Comparison of ENCODE assay signal across 19 cellular contexts in the genomic region with DNA sequence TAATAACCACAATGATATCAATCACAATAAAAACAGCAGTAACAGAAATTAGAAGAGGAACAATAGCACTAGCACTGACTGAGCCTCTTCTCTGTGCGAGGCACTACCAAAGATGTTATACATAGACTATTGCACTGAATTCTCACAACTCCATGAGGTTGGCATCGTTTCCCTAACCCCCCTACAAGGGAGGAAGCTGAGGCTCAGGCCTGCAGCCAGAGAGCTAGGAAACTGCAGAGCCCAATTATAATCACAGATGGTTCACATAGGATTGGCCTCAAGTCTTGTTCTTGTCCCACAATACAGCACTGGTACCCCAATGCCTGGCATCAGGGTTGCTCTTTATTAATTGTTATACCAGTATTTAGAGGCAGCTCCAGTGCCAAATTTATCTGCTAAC.
"Had no signal": no experiment of that assay in that cellular context is flagged by ENCODE, and none has a peak within 500 bp of the region (broad histone marks: within the 10 kb centered on the region; RNA-seq: fewer than 3 reads in every experiment).

No MANE protein-coding gene starts in this region.

- H3K4me1 ChIP-seq: heart left ventricle, right atrium auricular region, sigmoid colon, stomach had no signal

- H3K9me3 ChIP-seq: mucosa of descending colon, neutrophil, right atrium auricular region, sigmoid colon, stomach had no signal

- H3K27ac Mint-ChIP-seq: endodermal cell; naive thymus-derived CD8-positive, alpha-beta T cell had no signal

- H3K4me3 Mint-ChIP-seq: endodermal cell; naive thymus-derived CD8-positive, alpha-beta T cell had no signal

- H3K36me3 ChIP-seq: heart left ventricle, neutrophil, right atrium auricular region, sigmoid colon, stomach had no signal

- H3K27me3 ChIP-seq: heart left ventricle, neutrophil, right atrium auricular region, sigmoid colon, stomach had no signal

- H3K27me3 Mint-ChIP-seq: naive thymus-derived CD8-positive, alpha-beta T cell had no signal

- H3K27ac ChIP-seq: coronary artery, heart left ventricle, neutrophil, right atrium auricular region, sigmoid colon, skin epidermis, stomach had no signal

- H3K4me3 ChIP-seq: coronary artery, heart left ventricle, mucosa of descending colon, right atrium auricular region, sigmoid colon, skin epidermis, stomach had no signal

- ATAC-seq: heart left ventricle; mucosa of descending colon; naive thymus-derived CD8-positive, alpha-beta T cell had no signal

- DNase-seq: effector CD4-positive, alpha-beta T cell; endodermal cell; foreskin melanocyte; heart left ventricle; hippocampal formation; kidney glomerular epithelial cell; mucosa of descending colon; naive thymus-derived CD8-positive, alpha-beta T cell; posterior cingulate gyrus; sigmoid colon; stimulated activated CD4-positive, alpha-beta T cell treated with anti-CD3 and anti-CD28 coated beads, Interleukin-2, amount 100 ng/mL, for 24 hours; stimulated activated CD4-positive, alpha-beta T cell treated with anti-CD3 and anti-CD28 coated beads, Interleukin-4, amount 100 ng/mL, for 4 hours; stimulated activated naive CD4-positive, alpha-beta T cell; stomach; trophoblast cell had no signal
